ENCODE assay signal across 1 cellular context in genomic region chr17:3761061-3761917, GRCh38.
TF ChIP-seq lines count a peak whose summit lies in the region.

No MANE protein-coding gene starts in this region.

TF ChIP-seq in K562, 482 proteins besides CTCF, POLR2A, EP300 and RAD21:
- TF ChIP-seq SETDB1 (IDR thresholded peaks at IDR 0.05; ENCODE audit: low read length) (no peak), NR2C1 (IDR thresholded peaks at IDR 0.05) (peak; percentile 27; the same call in 1 of the 2 replicates), NR2C1 (tag; IDR thresholded peaks at IDR 0.05) (peak; percentile 24; the same call in 1 of the 2 replicates)
